Comparison of ENCODE assay signal across 7 cellular contexts in genomic region chr19:11324079-11324661, GRCh38. TPM values are rescaled to one million over a fixed set of nuclear protein-coding genes. Genes with fewer than 3 reads are reported as not detected.
A peak's percentile ranks its signal among the peaks of the same experiment; 100 is the strongest.
DNase-seq lines count a peak whose midpoint lies in the region; ATAC-seq and TF ChIP-seq lines count a peak whose summit lies in the region.

No MANE protein-coding gene starts in this region.

- H4K5ac ChIP-seq in mesendoderm (ENCODE audit: low read length), result no peak overlapping the region

- intact Hi-C loops in breast epithelium (cut with DNase I; ENCODE audit: low total_unique reads), result no loop called here

- no CpG with 5 or more reads among the region's 10 CpGs for WGBS in mesendoderm (ENCODE audit: extremely low coverage, insufficient coverage, low lambda C conversion rate)

- H3K4me2 ChIP-seq in mesendoderm (ENCODE audit: low read length), result no peak overlapping the region

- H3K9me3 ChIP-seq in RWPE2 (ENCODE audit: severe bottlenecking), result no peaks in the 10 kb centered on the region
- no peaks in the 10 kb centered on the region for H3K9me3 ChIP-seq in breast epithelium

- H4K8ac ChIP-seq in mesendoderm (ENCODE audit: low read depth, low read length), result no peak overlapping the region

- H3K23ac ChIP-seq in mesendoderm (ENCODE audit: low read length), result no peak overlapping the region

- H3K56ac ChIP-seq in mesendoderm (ENCODE audit: low read length), result no peak overlapping the region

- peak; percentile 98 for ATAC-seq in RWPE2 (ENCODE audit: low read depth)

- H3K9ac ChIP-seq in mesendoderm (ENCODE audit: low read length), result no peak overlapping the region

- no peaks in the 10 kb centered on the region for H3K79me1 ChIP-seq in mesendoderm (ENCODE audit: low read length)

- TF ChIP-seq CTCF in RWPE2 (IDR thresholded peaks at IDR 0.05; ENCODE audit: poor library complexity, severe bottlenecking) (no peak), breast epithelium (IDR thresholded peaks at IDR 0.05) (peak in 1 of 3 donors; percentile 13)

- no peak for TF ChIP-seq POLR2A in breast epithelium (IDR thresholded peaks at IDR 0.05)

- no peaks in the 10 kb centered on the region for H3K36me3 Mint-ChIP-seq in stimulated activated naive CD8-positive, alpha-beta T cell treated with anti-CD3 and anti-CD28 coated beads, Interleukin-15, Interleukin-2, amounts not matched to agents 100 ng/mL and 50 ng/mL, for 24 hours (ENCODE audit: low read depth)

- peak overlapping the region; percentile 28 for H3K4me3 Mint-ChIP-seq in stimulated activated naive CD8-positive, alpha-beta T cell treated with anti-CD3 and anti-CD28 coated beads, Interleukin-15, Interleukin-2, amounts not matched to agents 100 ng/mL and 50 ng/mL, for 24 hours

- H3K18ac ChIP-seq in mesendoderm (ENCODE audit: low read length), result no peak overlapping the region

- H3K4me1 ChIP-seq in RWPE2 (ENCODE audit: insufficient read depth, poor library complexity, severe bottlenecking) (peaks cover 20% of the 10 kb centered on the region), breast epithelium (peaks cover 15 to 21% of the 10 kb centered on the region in 2 donors), mesendoderm (ENCODE audit: control insufficient read depth, low read depth, low read length) (no peaks in the 10 kb centered on the region)

- no peak overlapping the region for H2BK5ac ChIP-seq in mesendoderm (ENCODE audit: low read length)

- no peak overlapping the region for H2BK120ac ChIP-seq in mesendoderm (ENCODE audit: low read depth, low read length)

- DNase-seq in GM03348 (ENCODE audit: low spot score), result peak; percentile 94
- DNase-seq in HS-5 (ENCODE audit: low read depth), result peak; percentile 90
- peak; percentile 87 for DNase-seq in RWPE2 (ENCODE audit: low spot score)
- DNase-seq in breast epithelium (ENCODE audit: low spot score in 2 of 2), result peak; percentile 66 to 93
- DNase-seq in left kidney (ENCODE audit: low read depth, low spot score), result peak; percentile 81
- DNase-seq in mesendoderm, result no peak

- no peaks in the 10 kb centered on the region for H3K9me3 Mint-ChIP-seq in stimulated activated naive CD8-positive, alpha-beta T cell treated with anti-CD3 and anti-CD28 coated beads, Interleukin-15, Interleukin-2, amounts not matched to agents 100 ng/mL and 50 ng/mL, for 24 hours

- H3K4me3 ChIP-seq in RWPE2 (ENCODE audit: severe bottlenecking) (no peak overlapping the region), breast epithelium (peak overlapping the region in 1 of 3 donors; percentile 23), mesendoderm (ENCODE audit: low read length) (no peak overlapping the region)

- H2AK5ac ChIP-seq in mesendoderm (ENCODE audit: low read length), result no peak overlapping the region

- H3K27ac ChIP-seq in RWPE2 (ENCODE audit: poor library complexity, severe bottlenecking) (peak overlapping the region; percentile 77), breast epithelium (peak overlapping the region; percentile 74 to 85), mesendoderm (ENCODE audit: low read depth, low read length) (no peak overlapping the region)

- peaks cover 27% of the 10 kb centered on the region for H3K4me1 Mint-ChIP-seq in stimulated activated naive CD8-positive, alpha-beta T cell treated with anti-CD3 and anti-CD28 coated beads, Interleukin-15, Interleukin-2, amounts not matched to agents 100 ng/mL and 50 ng/mL, for 24 hours (ENCODE audit: low read depth)

- peaks cover 24% of the 10 kb centered on the region for H3K36me3 ChIP-seq in RWPE2 (ENCODE audit: low read depth)
- H3K36me3 ChIP-seq in breast epithelium, result no peaks in the 10 kb centered on the region
- H3K36me3 ChIP-seq in mesendoderm (ENCODE audit: control insufficient read depth, insufficient read depth, low read length), result no peaks in the 10 kb centered on the region

- H2BK15ac ChIP-seq in mesendoderm (replicated peaks; ENCODE audit: low read depth), result no peak overlapping the region

- peaks cover 4% of the 10 kb centered on the region for H3K27me3 Mint-ChIP-seq in stimulated activated naive CD8-positive, alpha-beta T cell treated with anti-CD3 and anti-CD28 coated beads, Interleukin-15, Interleukin-2, amounts not matched to agents 100 ng/mL and 50 ng/mL, for 24 hours

- H3K27me3 ChIP-seq in RWPE2 (ENCODE audit: insufficient read depth, poor library complexity, severe bottlenecking) (no peaks in the 10 kb centered on the region), breast epithelium (no peaks in the 10 kb centered on the region), mesendoderm (ENCODE audit: insufficient read depth, low read length, poor library complexity) (no peaks in the 10 kb centered on the region)

- H3K4ac ChIP-seq in mesendoderm (ENCODE audit: low read depth, low read length), result no peak overlapping the region

- peak overlapping the region; percentile 81 for H3K27ac Mint-ChIP-seq in stimulated activated naive CD8-positive, alpha-beta T cell treated with anti-CD3 and anti-CD28 coated beads, Interleukin-15, Interleukin-2, amounts not matched to agents 100 ng/mL and 50 ng/mL, for 24 hours

- no peaks in the 10 kb centered on the region for H3K79me2 ChIP-seq in mesendoderm (ENCODE audit: control insufficient read depth, insufficient read depth, low read length)

RNA-seq across cellular contexts. Expression of gene RAB3D, which starts 15.3 kb away (rescaled TPM):
- total RNA-seq in breast epithelium, result 10 to 100 TPM; 17.9 to 23.7 (median 22.6) TPM
- polyA plus RNA-seq in mesendoderm (2013, experiment 1 of 2), result 4.4 TPM
- polyA plus RNA-seq in mesendoderm (2013, experiment 2 of 2), result 4.7 TPM

RNA-seq across cellular contexts. Expression of gene TMEM205, which starts 21.9 kb away (rescaled TPM):
- 100 to 1,000 TPM; 216 to 286 (median 243) TPM for total RNA-seq in breast epithelium
- polyA plus RNA-seq in mesendoderm (2013, experiment 1 of 2), result 85.8 TPM
- polyA plus RNA-seq in mesendoderm (2013, experiment 2 of 2), result 83.6 TPM

RNA-seq across cellular contexts. Expression of gene CCDC159, which starts 22.1 kb away (rescaled TPM):
- total RNA-seq in breast epithelium, result 10 to 100 TPM in 2 of 3 donors, 1 to 10 TPM in 1; 8.6 to 30.2 (median 25.5) TPM
- 1.7 TPM for polyA plus RNA-seq in mesendoderm (2013, experiment 1 of 2)
- polyA plus RNA-seq in mesendoderm (2013, experiment 2 of 2), result 2.0 TPM

RNA-seq across cellular contexts. Expression of gene TSPAN16, which starts 28.2 kb away (rescaled TPM):
- not detected for total RNA-seq in breast epithelium
- not detected for polyA plus RNA-seq in mesendoderm (2013, experiment 1 of 2)
- polyA plus RNA-seq in mesendoderm (2013, experiment 2 of 2), result not detected

RNA-seq across cellular contexts. Expression of gene PLPPR2, which starts 31.1 kb away (rescaled TPM):
- 10 to 100 TPM in 2 of 3 donors, 1 to 10 TPM in 1; 7.7 to 19.0 (median 11.3) TPM for total RNA-seq in breast epithelium
- 5.8 TPM for polyA plus RNA-seq in mesendoderm (2013, experiment 1 of 2)
- 5.9 TPM for polyA plus RNA-seq in mesendoderm (2013, experiment 2 of 2)
